18 cellular contexts compared by ENCODE assay signal in the genomic region with DNA sequence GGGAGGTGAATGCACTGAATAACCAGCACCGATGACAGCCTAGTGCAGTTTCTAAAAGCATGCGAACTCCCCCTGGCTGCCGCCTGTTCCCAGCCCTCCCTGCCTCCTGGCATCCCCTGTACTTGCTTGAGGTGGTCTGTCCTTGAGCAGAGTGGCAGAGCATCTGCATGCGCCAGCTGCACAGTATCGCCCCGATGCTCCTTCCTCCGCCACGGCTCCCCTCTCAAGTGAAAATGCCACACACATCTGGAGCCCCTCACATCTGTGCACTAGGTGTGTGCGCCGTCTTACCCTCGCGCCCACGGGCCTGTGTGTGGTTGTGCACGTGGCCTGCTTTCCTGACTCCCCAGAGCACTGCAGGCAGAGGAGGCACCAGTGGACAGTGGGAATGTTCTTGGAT.
DNase-seq lines count a peak whose midpoint lies in the region; ATAC-seq, FAIRE-seq and TF ChIP-seq lines count a peak whose summit lies in the region.
"Had no signal": no experiment of that assay in that cellular context is flagged by ENCODE, and none has a peak within 500 bp of the region (broad histone marks: within the 10 kb centered on the region; RNA-seq: fewer than 3 reads in every experiment).

No MANE protein-coding gene starts in this region.

- H4K20me1 ChIP-seq in DND-41 (ENCODE audit: insufficient read depth, low read length) = 0 out of 2 replicates have a peak, but pooled peaks cover 10% of the 10 kb centered on the region
- H4K20me1 ChIP-seq in HepG2 (ENCODE audit: insufficient read depth, low read length) = peaks cover 6% of the 10 kb centered on the region; the same call in 1 of the 2 replicates

- H3K27ac Mint-ChIP-seq in endothelial cell (ENCODE audit: unreplicated experiment) = no peak overlapping the region
- H3K27ac Mint-ChIP-seq: CD4-positive, alpha-beta T cell; GM23338 had no signal

- FAIRE-seq in HepG2 (lab: Jason Lieb, UNC) (no peak), urothelium cell line (lab: Jason Lieb, UNC) (peak; percentile 90)
- FAIRE-seq: D721Med, GM12878, GM19239, H54 had no signal

- no peak for TF ChIP-seq RAD21 in HepG2 (CRISPR knock-in tag; IDR thresholded peaks at IDR 0.05)

- no peak overlapping the region for H3K4me3 ChIP-seq in DND-41 (ENCODE audit: low read depth in 1 of 2, low read length in 2 of 2)
- H3K4me3 ChIP-seq in HepG2 (replicated peaks in 1 of 3; ENCODE audit: insufficient read depth in 1 of 3, low read depth in 2 of 3, low read length in 3 of 3) = no peak overlapping the region
- H3K4me3 ChIP-seq: GM12878, GM23338 had no signal

- TF ChIP-seq POLR2A in HepG2 (IDR thresholded peaks at IDR 0.05; ENCODE audit: insufficient read depth in 1 of 2, low read depth in 2 of 2, low read length in 2 of 2) = no peak

- H3K9ac ChIP-seq in DND-41 (ENCODE audit: low read depth, low read length) (no peak overlapping the region), HepG2 (ENCODE audit: insufficient read depth, low read depth, low read length) (no peak overlapping the region)

- H3K4me2 ChIP-seq in DND-41 (ENCODE audit: insufficient read depth, low read length) (no peak overlapping the region), HepG2 (ENCODE audit: low read depth, low read length) (no peak overlapping the region)
- H3K4me2 ChIP-seq: GM23338 had no signal

- no TSS peak for BruUV-seq in HepG2 (replicated peaks; lab: Mats Ljungman, UMichigan)

- no peak for TF ChIP-seq EP300 in HepG2 (IDR thresholded peaks at IDR 0.05; ENCODE audit: low read depth in 2 of 2, low read length in 2 of 2)
- no peak for TF ChIP-seq EP300 in HepG2 (CRISPR knock-in tag; IDR thresholded peaks at IDR 0.05; ENCODE audit: borderline replicate concordance)

- H3K4me1 ChIP-seq in DND-41 (ENCODE audit: insufficient read depth, low read length) (no peaks in the 10 kb centered on the region), HepG2 (ENCODE audit: insufficient read depth, low read length) (no peaks in the 10 kb centered on the region)
- H3K4me1 ChIP-seq: Caco-2 had no signal

- POLR2A ChIA-PET in HepG2 (lab: Yijun Ruan, JAX) = no interaction called here

- in situ Hi-C loops in HepG2 (cut with HindIII; ENCODE audit: extremely low pct_ligation_motif_present, low pct_unique_long_range_greater_than_20kb) = no loop called here

- CTCF ChIA-PET in HepG2 (lab: Yijun Ruan, JAX; ENCODE audit: low intra/inter-chr PET ratio, low total read pairs) = no interaction called here

- no peak overlapping the region for H3K4me3 Mint-ChIP-seq in endothelial cell (ENCODE audit: unreplicated experiment)
- H3K4me3 Mint-ChIP-seq: CD4-positive, alpha-beta T cell; GM23338 had no signal

- no peak for TF ChIP-seq CTCF in DND-41 (IDR thresholded peaks at IDR 0.05; ENCODE audit: borderline replicate concordance, extremely low read depth, low read length, poor library complexity, severe bottlenecking)
- no peak for TF ChIP-seq CTCF in HepG2 (CRISPR knock-in tag; IDR thresholded peaks at IDR 0.05)
- no peak for TF ChIP-seq CTCF in endothelial cell (IDR thresholded peaks at IDR 0.05; ENCODE audit: unreplicated experiment)

- no peaks in the 10 kb centered on the region for H3K27me3 ChIP-seq in DND-41 (ENCODE audit: insufficient read depth, low read length, poor library complexity)
- H3K27me3 ChIP-seq in HepG2 (ENCODE audit: control insufficient read depth in 1 of 2, insufficient read depth in 2 of 2, low read length in 2 of 2) = no peaks in the 10 kb centered on the region
- H3K27me3 ChIP-seq: BE2C had no signal

- intact Hi-C loops in HepG2 (cut with micrococcal nuclease; ENCODE audit: unreplicated experiment) = no loop called here
- intact Hi-C loops in posterior vena cava (cut with DNase I) = loop anchor here in 1 of 2 donors (5.0 kb wide), 1 partner anchor 1114 kb away; no protein-coding TSS in a partner anchor

- ATAC-seq in DND-41 (ENCODE audit: insufficient read depth, low read depth) (peak; percentile 16; the same call in 1 of the 3 replicates), HepG2 (no peak; the same call in 2 of the 3 replicates), GM19395 (IDR thresholded peaks at IDR 0.05; ENCODE audit: unreplicated experiment) (no peak)
- ATAC-seq: GM12878, GM23338 had no signal

- H3K27ac ChIP-seq in DND-41 (ENCODE audit: low read length) = peak overlapping the region; percentile 29; the same call in 1 of the 2 replicates
- H3K27ac ChIP-seq in HepG2 (ENCODE audit: extremely low read length, insufficient read depth, low read length) = no peak overlapping the region

- H3K36me3 Mint-ChIP-seq in endothelial cell (ENCODE audit: low read depth, unreplicated experiment) = peaks cover 32% of the 10 kb centered on the region

- peaks cover 21% of the 10 kb centered on the region for H3K4me1 Mint-ChIP-seq in endothelial cell (ENCODE audit: unreplicated experiment)

- H2AFZ ChIP-seq in DND-41 (ENCODE audit: low read depth, low read length) (no peak overlapping the region), HepG2 (ENCODE audit: low read length) (no peak overlapping the region)
- H2AFZ ChIP-seq: GM23338 had no signal

- peaks cover 11% of the 10 kb centered on the region for H3K79me2 ChIP-seq in DND-41 (ENCODE audit: insufficient read depth, low read length)
- H3K79me2 ChIP-seq in HepG2 (ENCODE audit: insufficient read depth, low read length) = no peaks in the 10 kb centered on the region

- H3K27me3 Mint-ChIP-seq in endothelial cell (ENCODE audit: unreplicated experiment) = peaks cover 5% of the 10 kb centered on the region
- H3K27me3 Mint-ChIP-seq: CD4-positive, alpha-beta T cell had no signal

- WGBS in HepG2 (ENCODE audit: low lambda C conversion rate) = 95% methylated on average over 14 of the region's 14 CpGs

- no peaks in the 10 kb centered on the region for H3K9me3 ChIP-seq in DND-41 (ENCODE audit: insufficient read depth, low read length, severe bottlenecking)
- no peaks in the 10 kb centered on the region for H3K9me3 ChIP-seq in HepG2 (ENCODE audit: low read length)
- H3K9me3 ChIP-seq: BE2C, Caco-2 had no signal

- no peak for DNase-seq in DND-41
- DNase-seq in HepG2 (ENCODE audit: low spot score) = no peak
- DNase-seq in posterior vena cava (ENCODE audit: low spot score) = peak; percentile 62
- DNase-seq in urothelium cell line (ENCODE audit: low spot score) = no peak
- no peak for DNase-seq in DMS153 treated with DMSO at 0.1 percent for 48 hours (lab: John Stamatoyannopoulos, UW; ENCODE audit: unreplicated experiment)
- DNase-seq in endothelial cell (ENCODE audit: low spot score) = no peak
- DNase-seq: BE2C; C1 segment of cervical spinal cord; Caco-2; CD4-positive, alpha-beta T cell; DMS79; HCEC 1CT had no signal

- peaks cover 100% of the 10 kb centered on the region for H3K36me3 ChIP-seq in DND-41 (ENCODE audit: insufficient read depth, low read length)
- H3K36me3 ChIP-seq in HepG2 (replicated peaks in 1 of 2; ENCODE audit: control insufficient read depth in 1 of 2, insufficient read depth in 2 of 2, low read length in 2 of 2) = peaks cover 53 to 81% of the 10 kb centered on the region in 2 experiments

- H3K9me3 Mint-ChIP-seq in endothelial cell (ENCODE audit: unreplicated experiment) = no peaks in the 10 kb centered on the region
- H3K9me3 Mint-ChIP-seq: CD4-positive, alpha-beta T cell; GM23338 had no signal

TF ChIP-seq in HepG2, 621 proteins besides CTCF, POLR2A, EP300 and RAD21 (continues in another document):
- TF ChIP-seq ZMYM2 (CRISPR knock-in tag; IDR thresholded peaks at IDR 0.05) (no peak), AGO2 (optimal IDR thresholded peaks at IDR 0.05; ENCODE audit: low read depth, low read length) (peak; percentile 63), ETV5 (CRISPR knock-in tag; IDR thresholded peaks at IDR 0.05; ENCODE audit: borderline replicate concordance) (no peak)
- TF ChIP-seq, protein P1, sequence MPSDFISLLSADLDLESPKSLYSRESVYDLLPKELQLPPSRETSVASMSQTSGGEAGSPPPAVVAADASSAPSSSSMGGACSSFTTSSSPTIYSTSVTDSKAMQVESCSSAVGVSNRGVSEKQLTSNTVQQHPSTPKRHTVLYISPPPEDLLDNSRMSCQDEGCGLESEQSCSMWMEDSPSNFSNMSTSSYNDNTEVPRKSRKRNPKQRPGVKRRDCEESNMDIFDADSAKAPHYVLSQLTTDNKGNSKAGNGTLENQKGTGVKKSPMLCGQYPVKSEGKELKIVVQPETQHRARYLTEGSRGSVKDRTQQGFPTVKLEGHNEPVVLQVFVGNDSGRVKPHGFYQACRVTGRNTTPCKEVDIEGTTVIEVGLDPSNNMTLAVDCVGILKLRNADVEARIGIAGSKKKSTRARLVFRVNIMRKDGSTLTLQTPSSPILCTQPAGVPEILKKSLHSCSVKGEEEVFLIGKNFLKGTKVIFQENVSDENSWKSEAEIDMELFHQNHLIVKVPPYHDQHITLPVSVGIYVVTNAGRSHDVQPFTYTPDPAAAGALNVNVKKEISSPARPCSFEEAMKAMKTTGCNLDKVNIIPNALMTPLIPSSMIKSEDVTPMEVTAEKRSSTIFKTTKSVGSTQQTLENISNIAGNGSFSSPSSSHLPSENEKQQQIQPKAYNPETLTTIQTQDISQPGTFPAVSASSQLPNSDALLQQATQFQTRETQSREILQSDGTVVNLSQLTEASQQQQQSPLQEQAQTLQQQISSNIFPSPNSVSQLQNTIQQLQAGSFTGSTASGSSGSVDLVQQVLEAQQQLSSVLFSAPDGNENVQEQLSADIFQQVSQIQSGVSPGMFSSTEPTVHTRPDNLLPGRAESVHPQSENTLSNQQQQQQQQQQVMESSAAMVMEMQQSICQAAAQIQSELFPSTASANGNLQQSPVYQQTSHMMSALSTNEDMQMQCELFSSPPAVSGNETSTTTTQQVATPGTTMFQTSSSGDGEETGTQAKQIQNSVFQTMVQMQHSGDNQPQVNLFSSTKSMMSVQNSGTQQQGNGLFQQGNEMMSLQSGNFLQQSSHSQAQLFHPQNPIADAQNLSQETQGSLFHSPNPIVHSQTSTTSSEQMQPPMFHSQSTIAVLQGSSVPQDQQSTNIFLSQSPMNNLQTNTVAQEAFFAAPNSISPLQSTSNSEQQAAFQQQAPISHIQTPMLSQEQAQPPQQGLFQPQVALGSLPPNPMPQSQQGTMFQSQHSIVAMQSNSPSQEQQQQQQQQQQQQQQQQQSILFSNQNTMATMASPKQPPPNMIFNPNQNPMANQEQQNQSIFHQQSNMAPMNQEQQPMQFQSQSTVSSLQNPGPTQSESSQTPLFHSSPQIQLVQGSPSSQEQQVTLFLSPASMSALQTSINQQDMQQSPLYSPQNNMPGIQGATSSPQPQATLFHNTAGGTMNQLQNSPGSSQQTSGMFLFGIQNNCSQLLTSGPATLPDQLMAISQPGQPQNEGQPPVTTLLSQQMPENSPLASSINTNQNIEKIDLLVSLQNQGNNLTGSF (CRISPR knock-in tag; IDR thresholded peaks at IDR 0.05) = no peak
- TF ChIP-seq, protein P2, sequence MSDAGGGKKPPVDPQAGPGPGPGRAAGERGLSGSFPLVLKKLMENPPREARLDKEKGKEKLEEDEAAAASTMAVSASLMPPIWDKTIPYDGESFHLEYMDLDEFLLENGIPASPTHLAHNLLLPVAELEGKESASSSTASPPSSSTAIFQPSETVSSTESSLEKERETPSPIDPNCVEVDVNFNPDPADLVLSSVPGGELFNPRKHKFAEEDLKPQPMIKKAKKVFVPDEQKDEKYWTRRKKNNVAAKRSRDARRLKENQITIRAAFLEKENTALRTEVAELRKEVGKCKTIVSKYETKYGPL (CRISPR knock-in tag; IDR thresholded peaks at IDR 0.05) = no peak
